In the genomic region with DNA sequence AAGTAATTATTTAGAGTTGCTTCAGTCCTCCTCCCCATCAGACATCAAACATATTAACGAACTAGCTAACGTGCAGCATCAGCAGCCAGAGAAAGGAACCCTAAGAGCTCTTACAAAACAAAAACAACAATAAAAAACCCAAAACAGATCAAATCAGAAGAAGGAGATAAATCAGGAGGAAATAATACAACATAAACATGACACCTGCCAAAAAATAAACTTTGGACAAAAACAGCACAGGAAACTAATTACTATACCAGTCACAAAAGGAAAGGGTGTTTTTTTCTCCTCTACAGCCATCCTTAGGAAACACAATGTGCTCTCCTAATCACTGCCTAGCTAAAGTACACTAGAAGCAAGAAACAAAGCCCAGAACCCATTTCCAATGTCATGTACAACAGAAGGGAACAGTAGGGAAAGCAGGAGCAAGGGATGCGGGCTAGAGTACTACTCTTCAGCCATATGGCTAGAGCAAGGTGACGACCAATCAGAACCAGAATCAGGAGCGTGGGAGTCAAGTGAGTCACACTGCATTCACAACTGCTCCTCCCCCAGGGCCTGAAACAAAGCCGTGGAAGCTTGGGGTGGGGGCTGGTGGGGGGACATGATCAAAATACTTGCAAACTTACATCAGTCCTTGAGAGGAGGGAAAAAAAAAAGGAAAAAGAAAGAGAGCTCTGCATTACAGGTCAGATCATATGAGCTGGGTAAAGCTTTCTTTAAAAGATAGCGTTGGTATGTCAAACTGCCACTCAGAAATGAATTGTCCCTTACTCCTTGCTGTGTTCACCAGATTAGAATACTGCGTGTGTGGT, we compare ENCODE assay signal across 8 cellular contexts.
DNase-seq lines count a peak whose midpoint lies in the region; ATAC-seq and TF ChIP-seq lines count a peak whose summit lies in the region.

No MANE protein-coding gene starts in this region.

- H3K9me3 ChIP-seq in cardiac muscle cell (ENCODE audit: low read depth): no peaks in the 10 kb centered on the region

- H3K4me1 ChIP-seq in cardiac muscle cell (ENCODE audit: low read depth): peaks cover 34% of the 10 kb centered on the region

- peak; percentile 66 for DNase-seq in activated CD8-positive, alpha-beta T cell treated with anti-CD3 and anti-CD28 coated beads for 36 hours
- DNase-seq in activated CD8-positive, alpha-beta T cell treated with anti-CD3 and anti-CD28 coated beads, Interleukin-2, amount 10 ng/mL, durations not matched to agents 7 days and 5 days: no peak
- DNase-seq in activated CD4-positive, alpha-beta T cell treated with anti-CD3 and anti-CD28 coated beads, Interleukin-2, amount 50 U/mL, for 24 hours (ENCODE audit: low read depth in 1 of 2, low spot score in 1 of 2): peak; percentile 4 to 12
- DNase-seq in cardiac muscle cell (ENCODE audit: low read depth in 1 of 2, low spot score in 1 of 2): peak; percentile 54 to 88
- DNase-seq in stimulated activated CD4-positive, alpha-beta T cell treated with anti-CD3 and anti-CD28 coated beads, Interleukin-12 subunit alpha, Interleukin-12 subunit beta, amount 100 ng/mL, for 48 hours (ENCODE audit: low read depth in 2 of 3, low spot score in 1 of 3): peak; percentile 15 to 26 (median 24)
- DNase-seq in NCI-H146 (lab: John Stamatoyannopoulos, UW): no peak

- H3K9me3 Mint-ChIP-seq in activated CD8-positive, alpha-beta T cell treated with anti-CD3 and anti-CD28 coated beads for 36 hours: no peaks in the 10 kb centered on the region
- no peaks in the 10 kb centered on the region for H3K9me3 Mint-ChIP-seq in activated CD8-positive, alpha-beta T cell treated with anti-CD3 and anti-CD28 coated beads, Interleukin-2, amount 10 ng/mL, durations not matched to agents 7 days and 5 days (ENCODE audit: insufficient read depth)

- POLR2A ChIA-PET in activated CD8-positive, alpha-beta T cell treated with anti-CD3 and anti-CD28 coated beads for 36 hours (lab: Charles Lee): interaction anchor here (0.6 to 1.0 kb wide), 3 partner anchors 15 to 52 kb away, joined by 3 to 4 read pairs (median 3); no protein-coding TSS in a partner anchor
- POLR2A ChIA-PET in activated CD8-positive, alpha-beta T cell treated with anti-CD3 and anti-CD28 coated beads, Interleukin-2, amount 10 ng/mL, durations not matched to agents 7 days and 5 days (lab: Charles Lee): interaction anchor here (0.7 kb wide), 1 partner anchor 227 kb away, joined by 3 read pairs; no protein-coding TSS in a partner anchor

- H3K36me3 ChIP-seq in cardiac muscle cell: peaks cover 11% of the 10 kb centered on the region

- H3K4me3 Mint-ChIP-seq in activated CD8-positive, alpha-beta T cell treated with anti-CD3 and anti-CD28 coated beads for 36 hours: peak overlapping the region; percentile 20
- H3K4me3 Mint-ChIP-seq in activated CD8-positive, alpha-beta T cell treated with anti-CD3 and anti-CD28 coated beads, Interleukin-2, amount 10 ng/mL, durations not matched to agents 7 days and 5 days: no peak overlapping the region

- CTCF ChIA-PET in activated CD8-positive, alpha-beta T cell treated with anti-CD3 and anti-CD28 coated beads for 36 hours (lab: Charles Lee): interaction anchor here (0.6 to 2.7 kb wide), 7 partner anchors 12 to 256 kb away, joined by 3 to 31 read pairs (median 3); no protein-coding TSS in a partner anchor
- CTCF ChIA-PET in activated CD8-positive, alpha-beta T cell treated with anti-CD3 and anti-CD28 coated beads, Interleukin-2, amount 10 ng/mL, durations not matched to agents 7 days and 5 days (lab: Charles Lee): interaction anchor here (0.9 to 4.6 kb wide), 4 partner anchors 17 to 32 kb away, joined by 3 to 32 read pairs (median 4); no protein-coding TSS in a partner anchor

- intact Hi-C loops in activated CD8-positive, alpha-beta T cell treated with anti-CD3 and anti-CD28 coated beads for 36 hours (cut with micrococcal nuclease): no loop called here

- H3K27me3 Mint-ChIP-seq in activated CD8-positive, alpha-beta T cell treated with anti-CD3 and anti-CD28 coated beads for 36 hours: no peaks in the 10 kb centered on the region
- no peaks in the 10 kb centered on the region for H3K27me3 Mint-ChIP-seq in activated CD8-positive, alpha-beta T cell treated with anti-CD3 and anti-CD28 coated beads, Interleukin-2, amount 10 ng/mL, durations not matched to agents 7 days and 5 days (ENCODE audit: low read depth)

- no peaks in the 10 kb centered on the region for H3K27me3 ChIP-seq in cardiac muscle cell

- peak overlapping the region; percentile 63 for H3K27ac ChIP-seq in cardiac muscle cell

- no peak overlapping the region for H3K4me3 ChIP-seq in cardiac muscle cell

- peaks cover 27% of the 10 kb centered on the region for H3K4me1 Mint-ChIP-seq in activated CD8-positive, alpha-beta T cell treated with anti-CD3 and anti-CD28 coated beads for 36 hours (ENCODE audit: low read depth)
- peaks cover 6% of the 10 kb centered on the region for H3K4me1 Mint-ChIP-seq in activated CD8-positive, alpha-beta T cell treated with anti-CD3 and anti-CD28 coated beads, Interleukin-2, amount 10 ng/mL, durations not matched to agents 7 days and 5 days (ENCODE audit: low read depth)

- peak; percentile 89 for ATAC-seq in activated CD8-positive, alpha-beta T cell treated with anti-CD3 and anti-CD28 coated beads for 36 hours
- ATAC-seq in activated CD8-positive, alpha-beta T cell treated with anti-CD3 and anti-CD28 coated beads, Interleukin-2, amount 10 ng/mL, durations not matched to agents 7 days and 5 days: no peak
- ATAC-seq in GM19455 (IDR thresholded peaks at IDR 0.05; ENCODE audit: unreplicated experiment) (no peak), GM21381 (IDR thresholded peaks at IDR 0.05; ENCODE audit: unreplicated experiment) (no peak)

- H3K27ac Mint-ChIP-seq in activated CD8-positive, alpha-beta T cell treated with anti-CD3 and anti-CD28 coated beads for 36 hours: peak overlapping the region; percentile 40
- no peak overlapping the region for H3K27ac Mint-ChIP-seq in activated CD8-positive, alpha-beta T cell treated with anti-CD3 and anti-CD28 coated beads, Interleukin-2, amount 10 ng/mL, durations not matched to agents 7 days and 5 days

- TF ChIP-seq CTCF in activated CD8-positive, alpha-beta T cell treated with anti-CD3 and anti-CD28 coated beads for 36 hours (IDR thresholded peaks at IDR 0.05): no peak
- TF ChIP-seq CTCF in cardiac muscle cell (IDR thresholded peaks at IDR 0.05; ENCODE audit: low read depth, low read length): no peak

- peaks cover 3% of the 10 kb centered on the region for H3K36me3 Mint-ChIP-seq in activated CD8-positive, alpha-beta T cell treated with anti-CD3 and anti-CD28 coated beads for 36 hours (ENCODE audit: low read depth)
- H3K36me3 Mint-ChIP-seq in activated CD8-positive, alpha-beta T cell treated with anti-CD3 and anti-CD28 coated beads, Interleukin-2, amount 10 ng/mL, durations not matched to agents 7 days and 5 days (ENCODE audit: low read depth): peaks cover 6% of the 10 kb centered on the region

Comparison
In these comparisons a context has a peak if more than half of its experiments do, and no peak if none do; other contexts are left out.
1. DNase-seq: peak in activated CD8-positive, alpha-beta T cell treated with anti-CD3 and anti-CD28 coated beads for 36 hours (single experiment), activated CD4-positive, alpha-beta T cell treated with anti-CD3 and anti-CD28 coated beads, Interleukin-2, amount 50 U/mL, for 24 hours (2 of 2), cardiac muscle cell (2 of 2) and stimulated activated CD4-positive, alpha-beta T cell treated with anti-CD3 and anti-CD28 coated beads, Interleukin-12 subunit alpha, Interleukin-12 subunit beta, amount 100 ng/mL, for 48 hours (3 of 3); none in activated CD8-positive, alpha-beta T cell treated with anti-CD3 and anti-CD28 coated beads, Interleukin-2, amount 10 ng/mL, durations not matched to agents 7 days and 5 days (single experiment) and NCI-H146 (single experiment).